2 cellular contexts compared by ENCODE assay signal in the genomic region with DNA sequence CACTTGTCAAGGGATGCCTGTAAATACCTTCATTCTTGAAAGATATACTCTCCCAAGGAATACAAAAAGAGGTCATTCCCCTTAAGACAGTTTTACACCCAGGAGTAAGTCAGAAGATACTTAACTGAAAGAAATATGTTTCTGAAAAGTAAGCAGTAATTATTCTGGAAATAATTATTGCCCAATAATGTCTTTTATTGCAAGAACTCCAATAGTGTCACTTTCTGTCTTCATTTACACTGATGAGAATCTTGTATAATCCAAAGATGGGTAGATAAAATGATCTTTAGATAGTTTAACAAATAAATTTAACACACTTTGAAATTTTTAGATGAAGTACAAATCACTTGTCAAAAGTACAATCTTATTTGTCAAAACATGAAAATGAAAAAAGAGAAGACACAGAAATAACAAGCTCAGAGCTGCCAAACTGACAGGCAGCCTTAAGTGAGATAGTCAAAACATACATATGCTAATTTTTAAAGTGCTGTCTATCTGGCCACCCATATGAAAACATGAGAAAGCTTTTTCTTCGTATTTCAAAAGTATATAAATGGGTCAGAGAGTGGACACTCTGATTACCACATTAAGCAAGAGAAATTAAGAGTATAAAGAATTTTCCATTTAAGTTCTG.
A peak's percentile ranks its signal among the peaks of the same experiment; 100 is the strongest.
TF ChIP-seq lines count a peak whose summit lies in the region.

No MANE protein-coding gene starts in this region.

TF ChIP-seq in IMR-90, 13 proteins besides CTCF, POLR2A, EP300 and RAD21:
- TF ChIP-seq RCOR1 (IDR thresholded peaks at IDR 0.05; ENCODE audit: insufficient replicate concordance, low read length) (no peak), CEBPB (IDR thresholded peaks at IDR 0.05; ENCODE audit: low read depth, low read length) (0 out of 2 replicates have a peak, but pooled peaks have one; percentile 33)
TF ChIP-seq in IMR-90: peak in this region for 1.

TF ChIP-seq in K562, 482 proteins besides CTCF, POLR2A, EP300 and RAD21:
- TF ChIP-seq HDAC1 (IDR thresholded peaks at IDR 0.05), result no peak
- no peak for TF ChIP-seq CEBPG (CRISPR knock-in tag; IDR thresholded peaks at IDR 0.05)
- TF ChIP-seq CEBPG (tag; conservative IDR thresholded peaks at IDR 0.05 in 1 of 2, IDR thresholded peaks at IDR 0.05 in 1 of 2), result peak; percentile 42 to 63; a peak in 3 of 4 replicates
